ENCODE assay signal across 26 cellular contexts in genomic region chr14:61409782-61410181, GRCh38.
DNase-seq lines count a peak whose midpoint lies in the region; ATAC-seq and TF ChIP-seq lines count a peak whose summit lies in the region.
"Had no signal": no experiment of that assay in that cellular context is flagged by ENCODE, and none has a peak within 500 bp of the region (broad histone marks: within the 10 kb centered on the region; RNA-seq: fewer than 3 reads in every experiment).

No MANE protein-coding gene starts in this region.

- no peaks in the 10 kb centered on the region for H3K9me3 Mint-ChIP-seq in CD8-positive, alpha-beta T cell
- H3K9me3 Mint-ChIP-seq: activated T-helper 2 cell treated with anti-CD3 and anti-CD28 coated beads, Interferon-gamma antibody, Interleukin-2, Interleukin-4, amounts not matched to agents 10 μg/mL and 5 μg/mL and 100 μg/mL, durations not matched to agents 14 hours and 24 hours and 36 hours; IgD-negative memory B cell; nephron; stimulated activated effector memory CD8-positive, alpha-beta T cell treated with anti-CD3 and anti-CD28 coated beads, Interleukin-12 subunit alpha, Interleukin-12 subunit beta, amount 100 ng/mL, for 72 hours; T-helper 1 cell treated with Interleukin-12 subunit alpha and Interleukin-12 subunit beta and Interleukin-4 antibody, amounts not matched to agents 30 μg/mL and 1 μg/mL, for 36 hours had no signal

- POLR2A ChIA-PET in CD8-positive, alpha-beta T cell (lab: Charles Lee) = interaction anchor here (1.7 to 2.0 kb wide), 2 partner anchors 11 to 87 kb away, joined by 7 read pairs; no protein-coding TSS in a partner anchor

- no peak overlapping the region for H3K4me3 ChIP-seq in CD8-positive, alpha-beta T cell (ENCODE audit: low read depth, low read length)
- H3K4me3 ChIP-seq: breast epithelium, gastrocnemius medialis, lung, mucosa of descending colon, PC-9, tibial nerve had no signal

- no peaks in the 10 kb centered on the region for H3K9me3 ChIP-seq in CD8-positive, alpha-beta T cell (ENCODE audit: low read length)
- H3K9me3 ChIP-seq: breast epithelium, gastrocnemius medialis, mucosa of descending colon, tibial nerve had no signal

- intact Hi-C loops in CD8-positive, alpha-beta T cell (cut with DNase I, micrococcal nuclease) = loop anchor here in 1 of 2 experiments (10.0 kb wide), 1 partner anchor 425 kb away; the partner anchor contains the start of genes SLC38A6 and TRMT5

- H3K27me3 Mint-ChIP-seq in CD8-positive, alpha-beta T cell (ENCODE audit: low read depth) = no peaks in the 10 kb centered on the region

- no peak overlapping the region for H3K27ac ChIP-seq in CD8-positive, alpha-beta T cell (ENCODE audit: low read depth, low read length)
- peak overlapping the region; percentile 78 for H3K27ac ChIP-seq in VCaP
- H3K27ac ChIP-seq: breast epithelium, gastrocnemius medialis, PC-9, tibial nerve had no signal

- H3K4me3 Mint-ChIP-seq in CD8-positive, alpha-beta T cell = no peak overlapping the region
- H3K4me3 Mint-ChIP-seq: activated CD8-positive, alpha-beta T cell treated with anti-CD3 and anti-CD28 coated beads, Interleukin-2, amount 10 ng/mL, durations not matched to agents 7 days and 5 days; IgD-negative memory B cell; nephron; stimulated activated effector memory CD8-positive, alpha-beta T cell treated with anti-CD3 and anti-CD28 coated beads, Interleukin-12 subunit alpha, Interleukin-12 subunit beta, amount 100 ng/mL, for 72 hours; T-helper 1 cell treated with Interleukin-12 subunit alpha and Interleukin-12 subunit beta and Interleukin-4 antibody, amounts not matched to agents 30 μg/mL and 1 μg/mL, for 36 hours had no signal

- CTCF ChIA-PET in CD8-positive, alpha-beta T cell (lab: Charles Lee) = interaction anchor here (1.1 kb wide), 1 partner anchor 113 kb away, joined by 3 read pairs; no protein-coding TSS in a partner anchor

- H3K36me3 Mint-ChIP-seq in CD8-positive, alpha-beta T cell = peaks cover 20% of the 10 kb centered on the region
- H3K36me3 Mint-ChIP-seq: IgD-negative memory B cell had no signal

- no peak for DNase-seq in CD8-positive, alpha-beta T cell
- DNase-seq in DMS53 (lab: John Stamatoyannopoulos, UW) (peak; percentile 56), NCI-H2029 treated with DMSO at 0.1 percent for 48 hours (lab: John Stamatoyannopoulos, UW) (peak; percentile 73), occipital lobe (lab: John Stamatoyannopoulos, UW) (no peak), globus pallidus (ENCODE audit: low spot score) (no peak)
- DNase-seq: activated CD4-positive, alpha-beta T cell treated with anti-CD3 and anti-CD28 coated beads for 1 hour; activated CD8-positive, alpha-beta T cell treated with anti-CD3 and anti-CD28 coated beads, Interleukin-2, amount 10 ng/mL, durations not matched to agents 7 days and 5 days; activated naive CD4-positive, alpha-beta T cell treated with anti-CD3 and anti-CD28 coated beads, Interleukin-2, amount 50 U/mL, for 16 hours; gastrocnemius medialis; GOT3; left cardiac atrium; mucosa of descending colon; NCI-H1930; NCI-H446 treated with DMSO at 0.1 percent for 48 hours; PC-9 had no signal

- TF ChIP-seq CTCF in CD8-positive, alpha-beta T cell (IDR thresholded peaks at IDR 0.05) = no peak
- no peak for TF ChIP-seq CTCF in VCaP (conservative IDR thresholded peaks at IDR 0.05)

- peak overlapping the region; percentile 16 for H3K27ac Mint-ChIP-seq in CD8-positive, alpha-beta T cell
- H3K27ac Mint-ChIP-seq: activated T-helper 2 cell treated with anti-CD3 and anti-CD28 coated beads, Interferon-gamma antibody, Interleukin-2, Interleukin-4, amounts not matched to agents 10 μg/mL and 5 μg/mL and 100 μg/mL, durations not matched to agents 14 hours and 24 hours and 36 hours; IgD-negative memory B cell; nephron; T-helper 1 cell treated with Interleukin-12 subunit alpha and Interleukin-12 subunit beta and Interleukin-4 antibody, amounts not matched to agents 30 μg/mL and 1 μg/mL, for 36 hours had no signal

- peaks cover 95% of the 10 kb centered on the region for H3K4me1 ChIP-seq in CD8-positive, alpha-beta T cell (ENCODE audit: insufficient read depth, low read length)
- H3K4me1 ChIP-seq: breast epithelium, tibial nerve had no signal

- no peak for ATAC-seq in CD8-positive, alpha-beta T cell
- ATAC-seq in HG02763 (IDR thresholded peaks at IDR 0.05; ENCODE audit: unreplicated experiment) = no peak
- ATAC-seq: activated CD8-positive, alpha-beta T cell treated with anti-CD3 and anti-CD28 coated beads, Interleukin-2, amount 10 ng/mL, durations not matched to agents 7 days and 5 days; gastrocnemius medialis; left cardiac atrium; mucosa of descending colon; SK-N-SH treated with all-trans-retinoic acid at 6 μM for 48 hours; stimulated activated effector memory CD8-positive, alpha-beta T cell treated with anti-CD3 and anti-CD28 coated beads, Interleukin-12 subunit alpha, Interleukin-12 subunit beta, amount 100 ng/mL, for 72 hours had no signal

- H3K4me1 Mint-ChIP-seq in CD8-positive, alpha-beta T cell (ENCODE audit: low read depth) = peaks cover 14% of the 10 kb centered on the region
- H3K4me1 Mint-ChIP-seq: IgD-negative memory B cell had no signal

- no peaks in the 10 kb centered on the region for H3K36me3 ChIP-seq in CD8-positive, alpha-beta T cell (ENCODE audit: insufficient read depth, low read length)
- H3K36me3 ChIP-seq: breast epithelium, gastrocnemius medialis, tibial nerve had no signal

- H3K27me3 ChIP-seq in CD8-positive, alpha-beta T cell (ENCODE audit: insufficient read depth, low read length) = no peaks in the 10 kb centered on the region
- H3K27me3 ChIP-seq: breast epithelium, gastrocnemius medialis, tibial nerve had no signal

Comparison
In these comparisons a context has a peak if more than half of its experiments do, and no peak if none do; other contexts are left out.
1. DNase-seq: peak in DMS53 (single experiment) and NCI-H2029 treated with DMSO at 0.1 percent for 48 hours (single experiment); none in CD8-positive, alpha-beta T cell (0 of 7), occipital lobe (single experiment) and globus pallidus (single experiment).